Comparison of ENCODE assay signal across 1 cellular context in genomic region chr18:32439802-32440201, GRCh38.
TF ChIP-seq lines count a peak whose summit lies in the region.

No MANE protein-coding gene starts in this region.

TF ChIP-seq in WTC11, 78 proteins besides CTCF, POLR2A, EP300 and RAD21 (continued from another document):
- TF ChIP-seq ARID4B (CRISPR knock-in tag; IDR thresholded peaks at IDR 0.05; ENCODE audit: borderline replicate concordance): no peak
